ENCODE assay signal across 8 cellular contexts in genomic region chrX:110795645-110796510, GRCh38. TPM values are rescaled to one million over a fixed set of nuclear protein-coding genes. Genes with fewer than 3 reads are reported as not detected.
DNase-seq lines count a peak whose midpoint lies in the region; ATAC-seq, FAIRE-seq and TF ChIP-seq lines count a peak whose summit lies in the region.

A gene with protein sequence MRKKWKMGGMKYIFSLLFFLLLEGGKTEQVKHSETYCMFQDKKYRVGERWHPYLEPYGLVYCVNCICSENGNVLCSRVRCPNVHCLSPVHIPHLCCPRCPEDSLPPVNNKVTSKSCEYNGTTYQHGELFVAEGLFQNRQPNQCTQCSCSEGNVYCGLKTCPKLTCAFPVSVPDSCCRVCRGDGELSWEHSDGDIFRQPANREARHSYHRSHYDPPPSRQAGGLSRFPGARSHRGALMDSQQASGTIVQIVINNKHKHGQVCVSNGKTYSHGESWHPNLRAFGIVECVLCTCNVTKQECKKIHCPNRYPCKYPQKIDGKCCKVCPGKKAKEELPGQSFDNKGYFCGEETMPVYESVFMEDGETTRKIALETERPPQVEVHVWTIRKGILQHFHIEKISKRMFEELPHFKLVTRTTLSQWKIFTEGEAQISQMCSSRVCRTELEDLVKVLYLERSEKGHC (minus strand): TSS chrX:110795817. CDS start chrX:110792181, 3,636 bp downstream.

- H3K4me1 Mint-ChIP-seq in stimulated activated naive B cell treated with anti-CD40 and anti-IgM and Interleukin-4, amounts not matched to agents 10 μg/mL and 1 μg/mL and 100 μg/mL, for 72 hours, result peaks cover 4 to 6% of the 10 kb centered on the region in 2 donors
- peaks cover 2% of the 10 kb centered on the region for H3K4me1 Mint-ChIP-seq in activated CD4-positive, alpha-beta memory T cell treated with anti-CD3 and anti-CD28 coated beads for 36 hours (ENCODE audit: low read depth)

- intact Hi-C loops in activated CD4-positive, alpha-beta memory T cell treated with anti-CD3 and anti-CD28 coated beads for 36 hours (cut with micrococcal nuclease), result no loop called here

- ATAC-seq in A549 (peak; percentile 43 to 72; a peak in 5 of 6 replicates), GM21390 (IDR thresholded peaks at IDR 0.05; ENCODE audit: unreplicated experiment) (no peak)
- ATAC-seq in stimulated activated naive B cell treated with anti-CD40 and anti-IgM and Interleukin-4, amounts not matched to agents 10 μg/mL and 1 μg/mL and 100 μg/mL, for 72 hours (replicated peaks), result peak; percentile 54 to 69
- ATAC-seq in activated CD4-positive, CD25-positive, alpha-beta regulatory T cell treated with anti-CD3 and anti-CD28 coated beads, Interleukin-2, amount 50 U/mL, for 24 hours, result no peak

- TF ChIP-seq RAD21 in A549 (conservative IDR thresholded peaks at IDR 0.05 in 1 of 2, IDR thresholded peaks at IDR 0.05 in 1 of 2), result no peak

- no peaks in the 10 kb centered on the region for H3K36me3 Mint-ChIP-seq in stimulated activated naive B cell treated with anti-CD40 and anti-IgM and Interleukin-4, amounts not matched to agents 10 μg/mL and 1 μg/mL and 100 μg/mL, for 72 hours
- no peaks in the 10 kb centered on the region for H3K36me3 Mint-ChIP-seq in activated CD4-positive, alpha-beta memory T cell treated with anti-CD3 and anti-CD28 coated beads for 36 hours

- no peak for TF ChIP-seq CTCF in A549 (IDR thresholded peaks at IDR 0.05)

- H3K9me3 ChIP-seq in A549 (no peaks in the 10 kb centered on the region), HUES48 (ENCODE audit: control insufficient read depth, insufficient read depth, low read length) (no peaks in the 10 kb centered on the region)

- no peaks in the 10 kb centered on the region for H3K36me3 ChIP-seq in HUES48 (ENCODE audit: control insufficient read depth, insufficient read depth, low read length)

- WGBS in A549 (ENCODE audit: missing lambda C conversion rate), result 28% methylated on average over 17 of the region's 64 CpGs

- H3K4me3 ChIP-seq in A549 (peak within 1 kb of the TSS; percentile 44), HUES48 (ENCODE audit: low read depth, low read length) (peak within 1 kb of the TSS; percentile 82)

- peak; percentile 0 to 2 for DNase-seq in A549 (ENCODE audit: low read depth in 1 of 2, low spot score in 1 of 2)
- DNase-seq in amniotic epithelial cell (ENCODE audit: low read depth), result peak; percentile 1
- peak; percentile 61 for DNase-seq in iPS-NIHi11 (ENCODE audit: low spot score)
- DNase-seq in stimulated activated naive B cell treated with anti-CD40 and anti-IgM and Interleukin-4, amounts not matched to agents 10 μg/mL and 1 μg/mL and 100 μg/mL, for 72 hours, result no peak
- no peak for DNase-seq in activated CD4-positive, alpha-beta memory T cell treated with anti-CD3 and anti-CD28 coated beads for 36 hours

- no peak for TF ChIP-seq POLR2A in A549 (IDR thresholded peaks at IDR 0.05; ENCODE audit: low read length)

- FAIRE-seq in A549 (lab: Jason Lieb, UNC), result no peak

- CTCF ChIA-PET in A549 (lab: Yijun Ruan, JAX), result no interaction called here
- CTCF ChIA-PET in activated CD4-positive, alpha-beta memory T cell treated with anti-CD3 and anti-CD28 coated beads for 36 hours (lab: Charles Lee), result no interaction called here

- H3K27ac ChIP-seq in A549 (peak within 1 kb of the TSS in 1 of 2 experiments; percentile 13; a peak in 1 of 6 replicates), HUES48 (ENCODE audit: low read depth, low read length) (no peak within 1 kb of the TSS)

- H3K4me1 ChIP-seq in A549 (no peaks in the 10 kb centered on the region), HUES48 (ENCODE audit: control insufficient read depth, insufficient read depth, low read length) (peaks cover 20% of the 10 kb centered on the region)

- H3K4me3 Mint-ChIP-seq in stimulated activated naive B cell treated with anti-CD40 and anti-IgM and Interleukin-4, amounts not matched to agents 10 μg/mL and 1 μg/mL and 100 μg/mL, for 72 hours, result peak within 1 kb of the TSS; percentile 69 to 84
- no peak within 1 kb of the TSS for H3K4me3 Mint-ChIP-seq in activated CD4-positive, alpha-beta memory T cell treated with anti-CD3 and anti-CD28 coated beads for 36 hours

- TF ChIP-seq EP300 in A549 (IDR thresholded peaks at IDR 0.05), result no peak

- POLR2A ChIA-PET in A549 (lab: Yijun Ruan, JAX), result no interaction called here
- POLR2A ChIA-PET in activated CD4-positive, alpha-beta memory T cell treated with anti-CD3 and anti-CD28 coated beads for 36 hours (lab: Charles Lee), result no interaction called here

- peaks cover 43% of the 10 kb centered on the region for H3K27me3 ChIP-seq in HUES48 (ENCODE audit: control insufficient read depth, insufficient read depth, low read length)

- peaks cover 7 to 34% of the 10 kb centered on the region in 2 donors for H3K27me3 Mint-ChIP-seq in stimulated activated naive B cell treated with anti-CD40 and anti-IgM and Interleukin-4, amounts not matched to agents 10 μg/mL and 1 μg/mL and 100 μg/mL, for 72 hours
- peaks cover 7% of the 10 kb centered on the region for H3K27me3 Mint-ChIP-seq in activated CD4-positive, alpha-beta memory T cell treated with anti-CD3 and anti-CD28 coated beads for 36 hours

- H3K9me3 Mint-ChIP-seq in stimulated activated naive B cell treated with anti-CD40 and anti-IgM and Interleukin-4, amounts not matched to agents 10 μg/mL and 1 μg/mL and 100 μg/mL, for 72 hours, result no peaks in the 10 kb centered on the region
- no peaks in the 10 kb centered on the region for H3K9me3 Mint-ChIP-seq in activated CD4-positive, alpha-beta memory T cell treated with anti-CD3 and anti-CD28 coated beads for 36 hours

- peak within 1 kb of the TSS; percentile 81 for H3K4me2 ChIP-seq in A549

- no peak within 1 kb of the TSS for H3K27ac Mint-ChIP-seq in stimulated activated naive B cell treated with anti-CD40 and anti-IgM and Interleukin-4, amounts not matched to agents 10 μg/mL and 1 μg/mL and 100 μg/mL, for 72 hours
- no peak within 1 kb of the TSS for H3K27ac Mint-ChIP-seq in activated CD4-positive, alpha-beta memory T cell treated with anti-CD3 and anti-CD28 coated beads for 36 hours

- H3K9ac ChIP-seq in HUES48 (ENCODE audit: low read depth, low read length), result peak within 1 kb of the TSS; percentile 80

TF ChIP-seq in A549, 52 proteins besides CTCF, POLR2A, EP300 and RAD21:
- TF ChIP-seq PHF8 (IDR thresholded peaks at IDR 0.05; ENCODE audit: borderline replicate concordance, low read depth) (no peak), TFCP2L1 (CRISPR knock-in tag; IDR thresholded peaks at IDR 0.05) (no peak), NR3C1 (IDR thresholded peaks at IDR 0.05) (no peak), FOSB (CRISPR knock-in tag; IDR thresholded peaks at IDR 0.05) (no peak), CEBPB (IDR thresholded peaks at IDR 0.05) (no peak), CHD4 (IDR thresholded peaks at IDR 0.05; ENCODE audit: borderline replicate concordance) (no peak), RCOR1 (IDR thresholded peaks at IDR 0.05; ENCODE audit: low read depth, low read length) (no peak), MAX (IDR thresholded peaks at IDR 0.05) (no peak)
- TF ChIP-seq, protein P1, sequence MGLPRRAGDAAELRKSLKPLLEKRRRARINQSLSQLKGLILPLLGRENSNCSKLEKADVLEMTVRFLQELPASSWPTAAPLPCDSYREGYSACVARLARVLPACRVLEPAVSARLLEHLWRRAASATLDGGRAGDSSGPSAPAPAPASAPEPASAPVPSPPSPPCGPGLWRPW (IDR thresholded peaks at IDR 0.05), result no peak

RNA-seq across cellular contexts. Expression of the gene that starts here (rescaled TPM):
- polyA plus RNA-seq in A549 (2011; rRNA removed) (not detected in 2 replicates), A549 (2017; fragmentation: RNase III; extraction: RNeasy Plus Mini Kit Qiagen cat#74134 plus additional on column Dnase treatment) (not detected in 3 replicates)
- polyA plus RNA-seq in A549 (2012; cell fraction: cytosol; rRNA removed), result not detected in 2 replicates
- not detected in 2 replicates for polyA plus RNA-seq in A549 (2012; cell fraction: nucleus; rRNA removed)
- polyA minus RNA-seq in A549 (2011; rRNA and poly(A)+ RNA removed), result not detected in 2 replicates
- not detected for total RNA-seq in activated CD4-positive, alpha-beta memory T cell treated with anti-CD3 and anti-CD28 coated beads for 36 hours

Comparison
In these comparisons a context has a peak if more than half of its experiments do, and no peak if none do; other contexts are left out.
1. Peak in DNase-seq, ATAC-seq, H3K4me3 ChIP-seq and H3K4me2 ChIP-seq in A549; RNA of the gene not detected or under 1 TPM.
2. ATAC-seq: peak in stimulated activated naive B cell treated with anti-CD40 and anti-IgM and Interleukin-4, amounts not matched to agents 10 μg/mL and 1 μg/mL and 100 μg/mL, for 72 hours (2 of 2); none in activated CD4-positive, CD25-positive, alpha-beta regulatory T cell treated with anti-CD3 and anti-CD28 coated beads, Interleukin-2, amount 50 U/mL, for 24 hours (0 of 2) and GM21390 (single experiment).
3. DNase-seq: peak in amniotic epithelial cell (single experiment) and iPS-NIHi11 (single experiment); none in stimulated activated naive B cell treated with anti-CD40 and anti-IgM and Interleukin-4, amounts not matched to agents 10 μg/mL and 1 μg/mL and 100 μg/mL, for 72 hours (single experiment) and activated CD4-positive, alpha-beta memory T cell treated with anti-CD3 and anti-CD28 coated beads for 36 hours (single experiment).